ENCODE assay signal across 8 cellular contexts in the genomic region with DNA sequence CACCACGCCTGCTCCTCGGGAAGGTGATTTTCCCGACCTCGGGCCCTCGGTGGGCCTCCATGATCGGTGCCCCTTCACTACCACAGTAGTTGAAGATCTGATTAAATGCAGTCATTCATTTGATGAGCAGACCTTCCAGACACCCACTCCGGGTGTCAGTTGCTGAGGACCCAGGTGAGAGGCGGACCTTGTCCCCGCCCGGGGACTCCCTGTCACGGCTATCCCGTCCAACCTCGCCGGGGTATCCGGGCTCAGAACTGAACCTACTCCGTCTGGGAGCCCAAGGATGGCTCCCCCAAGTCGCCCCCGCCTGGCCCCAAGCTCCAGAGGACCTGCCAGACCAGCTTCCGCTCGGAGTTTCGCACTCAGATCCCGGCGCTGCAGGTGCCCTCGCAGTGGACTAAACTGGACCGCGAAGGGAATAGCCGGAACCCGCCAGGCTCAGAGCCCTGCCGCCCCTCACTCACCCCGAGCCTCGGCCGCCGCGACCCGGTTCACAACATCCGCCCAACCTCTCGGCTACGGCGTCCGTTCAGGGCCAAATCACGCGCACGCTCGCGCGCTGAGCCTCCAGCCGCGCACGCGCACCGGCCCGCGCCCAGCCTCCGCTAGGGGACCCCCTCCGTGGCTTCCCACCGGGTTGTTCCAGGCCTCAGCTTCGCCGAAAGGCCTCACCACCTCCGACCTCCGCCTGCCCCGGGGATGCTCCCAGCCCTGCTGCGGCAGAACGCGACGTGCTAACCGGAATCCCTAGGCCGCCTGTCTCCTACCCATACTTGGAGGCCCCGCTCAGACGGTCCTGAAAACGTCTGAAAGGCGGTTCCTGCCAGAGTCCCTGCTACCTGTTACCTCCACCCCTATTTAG. TPM values are rescaled to one million over a fixed set of nuclear protein-coding genes. Genes with fewer than 3 reads are reported as not detected.
A peak's percentile ranks its signal among the peaks of the same experiment; 100 is the strongest.
DNase-seq lines count a peak whose midpoint lies in the region; ATAC-seq lines count a peak whose summit lies in the region.

No MANE protein-coding gene starts in this region.

- H3K36me3 ChIP-seq in HUES6 (ENCODE audit: control insufficient read depth, insufficient read depth, low read length) (no peaks in the 10 kb centered on the region), NT2/D1 (ENCODE audit: insufficient read depth, insufficient read length, low read length) (no peaks in the 10 kb centered on the region)

- peaks cover 3% of the 10 kb centered on the region; the same call in 1 of the 2 replicates for H3K27me3 ChIP-seq in HUES6 (ENCODE audit: control insufficient read depth, insufficient read depth, low read length)
- H3K27me3 ChIP-seq in NT2/D1 (ENCODE audit: insufficient read depth, insufficient read length), result no peaks in the 10 kb centered on the region
- H3K27me3 ChIP-seq in mononuclear cell (ENCODE audit: insufficient read depth, low read length), result no peaks in the 10 kb centered on the region

- H3K4me1 ChIP-seq in HUES6 (ENCODE audit: control insufficient read depth, insufficient read depth, low read length) (peaks cover 17% of the 10 kb centered on the region), NT2/D1 (ENCODE audit: insufficient read depth, insufficient read length) (peaks cover 2% of the 10 kb centered on the region), mononuclear cell (ENCODE audit: insufficient read depth, low read length) (peaks cover 35% of the 10 kb centered on the region)

- peak; percentile 64 for ATAC-seq in GM21515 (IDR thresholded peaks at IDR 0.05; ENCODE audit: unreplicated experiment)

- H3K27ac ChIP-seq in HUES6 (ENCODE audit: low read depth, low read length), result no peak overlapping the region
- peak overlapping the region; percentile 32 for H3K27ac ChIP-seq in epithelial cell of prostate

- H3K9me3 ChIP-seq in HUES6 (ENCODE audit: control insufficient read depth, insufficient read depth, low read depth, low read length) (no peaks in the 10 kb centered on the region), NT2/D1 (ENCODE audit: insufficient read depth, low read length) (no peaks in the 10 kb centered on the region), mononuclear cell (ENCODE audit: low read depth, low read length) (no peaks in the 10 kb centered on the region)

- H3K9ac ChIP-seq in HUES6 (ENCODE audit: low read length) (peak overlapping the region; percentile 79), NT2/D1 (ENCODE audit: insufficient read length, low read depth) (peak overlapping the region; percentile 96)

- H3K4me3 ChIP-seq in HUES6 (ENCODE audit: low read depth, low read length) (peak overlapping the region; percentile 77), NT2/D1 (ENCODE audit: insufficient read length, low read depth) (peak overlapping the region; percentile 97), mononuclear cell (ENCODE audit: low read length) (peak overlapping the region; percentile 79)

- DNase-seq in DMS 273 (lab: John Stamatoyannopoulos, UW; ENCODE audit: unreplicated experiment) (peak; percentile 100), NT2/D1 (ENCODE audit: low read depth, low spot score) (peak; percentile 87), epithelial cell of prostate (ENCODE audit: low read depth, low spot score) (peak; percentile 40)
- DNase-seq in activated CD8-positive, alpha-beta memory T cell treated with anti-CD3 and anti-CD28 coated beads, Interleukin-2, amount 50 U/mL, for 4 hours, result peak; percentile 100
- peak; percentile 100 for DNase-seq in stimulated activated CD8-positive, alpha-beta memory T cell treated with anti-CD3 and anti-CD28 coated beads, Interleukin-2, amount 100 ng/mL, for 1 hour (ENCODE audit: low read depth in 2 of 2)

RNA-seq across cellular contexts. Expression of a gene that starts 22.3 kb away (rescaled TPM):
- total RNA-seq in mononuclear cell, result under 0.01 TPM

RNA-seq across cellular contexts. Expression of a gene that starts 31.0 kb away (rescaled TPM):
- 15.4 TPM for total RNA-seq in mononuclear cell

Comparison
In these comparisons a context has a peak if more than half of its experiments do, and no peak if none do; other contexts are left out.
1. DNase-seq: peak in every context shown above with its lines; median percentile 100 in DMS 273; 100 in activated CD8-positive, alpha-beta memory T cell treated with anti-CD3 and anti-CD28 coated beads, Interleukin-2, amount 50 U/mL, for 4 hours; 100 in stimulated activated CD8-positive, alpha-beta memory T cell treated with anti-CD3 and anti-CD28 coated beads, Interleukin-2, amount 100 ng/mL, for 1 hour; 87 in NT2/D1; 40 in epithelial cell of prostate.